Comparison of ENCODE assay signal across 1 cellular context in genomic region chr19:55526216-55527196, GRCh38.
A peak's percentile ranks its signal among the peaks of the same experiment; 100 is the strongest.
TF ChIP-seq lines count a peak whose summit lies in the region.

No MANE protein-coding gene starts in this region.

TF ChIP-seq in HepG2, 621 proteins besides CTCF, POLR2A, EP300 and RAD21 (continues in another document):
- TF ChIP-seq ZBTB8A (CRISPR knock-in tag; IDR thresholded peaks at IDR 0.05; ENCODE audit: borderline replicate concordance, low read depth) (no peak), HOXA3 (CRISPR knock-in tag; IDR thresholded peaks at IDR 0.05) (no peak), ELF1 (CRISPR knock-in tag; IDR thresholded peaks at IDR 0.05) (peak; percentile 23; the same call in 1 of the 2 replicates), NFE2L2 (IDR thresholded peaks at IDR 0.05; ENCODE audit: low read length) (no peak), NFAT5 (CRISPR knock-in tag; IDR thresholded peaks at IDR 0.05) (no peak), ZNF567 (CRISPR knock-in tag; IDR thresholded peaks at IDR 0.05; ENCODE audit: borderline replicate concordance) (no peak), ZNF335 (CRISPR knock-in tag; IDR thresholded peaks at IDR 0.05) (peak; percentile 89), SALL1 (CRISPR knock-in tag; IDR thresholded peaks at IDR 0.05) (peak; percentile 54), ZNF577 (CRISPR knock-in tag; IDR thresholded peaks at IDR 0.05; ENCODE audit: borderline replicate concordance, low read depth) (no peak), ZNF496 (CRISPR knock-in tag; IDR thresholded peaks at IDR 0.05; ENCODE audit: insufficient replicate concordance) (no peak), ZFP41 (CRISPR knock-in tag; IDR thresholded peaks at IDR 0.05; ENCODE audit: borderline replicate concordance) (no peak), ZNF672 (CRISPR knock-in tag; IDR thresholded peaks at IDR 0.05) (no peak), MAX (IDR thresholded peaks at IDR 0.05) (peak; percentile 80), GPN1 (CRISPR knock-in tag; IDR thresholded peaks at IDR 0.05; ENCODE audit: borderline replicate concordance) (no peak), ZNF883 (CRISPR knock-in tag; IDR thresholded peaks at IDR 0.05; ENCODE audit: not compliant biosample characterization) (no peak), SNAPC5 (CRISPR knock-in tag; IDR thresholded peaks at IDR 0.05; ENCODE audit: borderline replicate concordance) (no peak), ZNF782 (CRISPR knock-in tag; IDR thresholded peaks at IDR 0.05; ENCODE audit: borderline replicate concordance) (no peak), ZNF75D (CRISPR knock-in tag; IDR thresholded peaks at IDR 0.05; ENCODE audit: borderline replicate concordance) (no peak), EHMT2 (IDR thresholded peaks at IDR 0.05; ENCODE audit: borderline replicate concordance, low read depth, low read length) (no peak), ZFP62 (CRISPR knock-in tag; IDR thresholded peaks at IDR 0.05) (no peak), SUZ12 (IDR thresholded peaks at IDR 0.05; ENCODE audit: low read depth, low read length) (no peak), BRF2 (CRISPR knock-in tag; IDR thresholded peaks at IDR 0.05) (no peak), HOXA7 (CRISPR knock-in tag; IDR thresholded peaks at IDR 0.05) (0 out of 2 replicates have a peak, but pooled peaks have one; percentile 45), TRIM24 (CRISPR knock-in tag; IDR thresholded peaks at IDR 0.05) (no peak), RXRA (CRISPR knock-in tag; IDR thresholded peaks at IDR 0.05) (0 out of 2 replicates have a peak, but pooled peaks have one; percentile 28), ZZZ3 (CRISPR knock-in tag; IDR thresholded peaks at IDR 0.05; ENCODE audit: borderline replicate concordance) (no peak), NCOA5 (CRISPR knock-in tag; IDR thresholded peaks at IDR 0.05) (no peak), SIN3A (IDR thresholded peaks at IDR 0.05; ENCODE audit: borderline replicate concordance, low read depth, low read length) (no peak), ZNF850 (CRISPR knock-in tag; conservative IDR thresholded peaks at IDR 0.05) (no peak), ZFP37 (CRISPR knock-in tag; IDR thresholded peaks at IDR 0.05; ENCODE audit: borderline replicate concordance) (no peak), MTF2 (CRISPR knock-in tag; IDR thresholded peaks at IDR 0.05; ENCODE audit: borderline replicate concordance) (no peak), MIER2 (CRISPR knock-in tag; IDR thresholded peaks at IDR 0.05) (no peak), JUNB (CRISPR knock-in tag; IDR thresholded peaks at IDR 0.05; ENCODE audit: borderline replicate concordance) (peak; percentile 39; the same call in 1 of the 2 replicates), SYNCRIP (IDR thresholded peaks at IDR 0.05; ENCODE audit: insufficient read depth, low read depth, low read length) (no peak), ZNF747 (CRISPR knock-in tag; IDR thresholded peaks at IDR 0.05; ENCODE audit: borderline replicate concordance) (no peak), CENPT (CRISPR knock-in tag; IDR thresholded peaks at IDR 0.05; ENCODE audit: low read depth) (no peak), MAFG (CRISPR knock-in tag; IDR thresholded peaks at IDR 0.05) (no peak), ZFYVE20 (CRISPR knock-in tag; IDR thresholded peaks at IDR 0.05; ENCODE audit: borderline replicate concordance, low read depth) (no peak), ESRRA (CRISPR knock-in tag; IDR thresholded peaks at IDR 0.05; ENCODE audit: low read depth) (no peak), SRSF1 (optimal IDR thresholded peaks at IDR 0.05; ENCODE audit: low read depth, low read length) (peak; percentile 47), CCAR2 (optimal IDR thresholded peaks at IDR 0.05; ENCODE audit: low read depth, low read length) (no peak), ZNF570 (CRISPR knock-in tag; IDR thresholded peaks at IDR 0.05; ENCODE audit: borderline replicate concordance) (no peak), ZNF776 (CRISPR knock-in tag; IDR thresholded peaks at IDR 0.05) (no peak)
- TF ChIP-seq, protein P1, sequence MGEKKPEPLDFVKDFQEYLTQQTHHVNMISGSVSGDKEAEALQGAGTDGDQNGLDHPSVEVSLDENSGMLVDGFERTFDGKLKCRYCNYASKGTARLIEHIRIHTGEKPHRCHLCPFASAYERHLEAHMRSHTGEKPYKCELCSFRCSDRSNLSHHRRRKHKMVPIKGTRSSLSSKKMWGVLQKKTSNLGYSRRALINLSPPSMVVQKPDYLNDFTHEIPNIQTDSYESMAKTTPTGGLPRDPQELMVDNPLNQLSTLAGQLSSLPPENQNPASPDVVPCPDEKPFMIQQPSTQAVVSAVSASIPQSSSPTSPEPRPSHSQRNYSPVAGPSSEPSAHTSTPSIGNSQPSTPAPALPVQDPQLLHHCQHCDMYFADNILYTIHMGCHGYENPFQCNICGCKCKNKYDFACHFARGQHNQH (CRISPR knock-in tag; IDR thresholded peaks at IDR 0.05) = no peak
- TF ChIP-seq, protein P2, sequence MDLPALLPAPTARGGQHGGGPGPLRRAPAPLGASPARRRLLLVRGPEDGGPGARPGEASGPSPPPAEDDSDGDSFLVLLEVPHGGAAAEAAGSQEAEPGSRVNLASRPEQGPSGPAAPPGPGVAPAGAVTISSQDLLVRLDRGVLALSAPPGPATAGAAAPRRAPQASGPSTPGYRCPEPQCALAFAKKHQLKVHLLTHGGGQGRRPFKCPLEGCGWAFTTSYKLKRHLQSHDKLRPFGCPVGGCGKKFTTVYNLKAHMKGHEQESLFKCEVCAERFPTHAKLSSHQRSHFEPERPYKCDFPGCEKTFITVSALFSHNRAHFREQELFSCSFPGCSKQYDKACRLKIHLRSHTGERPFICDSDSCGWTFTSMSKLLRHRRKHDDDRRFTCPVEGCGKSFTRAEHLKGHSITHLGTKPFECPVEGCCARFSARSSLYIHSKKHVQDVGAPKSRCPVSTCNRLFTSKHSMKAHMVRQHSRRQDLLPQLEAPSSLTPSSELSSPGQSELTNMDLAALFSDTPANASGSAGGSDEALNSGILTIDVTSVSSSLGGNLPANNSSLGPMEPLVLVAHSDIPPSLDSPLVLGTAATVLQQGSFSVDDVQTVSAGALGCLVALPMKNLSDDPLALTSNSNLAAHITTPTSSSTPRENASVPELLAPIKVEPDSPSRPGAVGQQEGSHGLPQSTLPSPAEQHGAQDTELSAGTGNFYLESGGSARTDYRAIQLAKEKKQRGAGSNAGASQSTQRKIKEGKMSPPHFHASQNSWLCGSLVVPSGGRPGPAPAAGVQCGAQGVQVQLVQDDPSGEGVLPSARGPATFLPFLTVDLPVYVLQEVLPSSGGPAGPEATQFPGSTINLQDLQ (CRISPR knock-in tag; IDR thresholded peaks at IDR 0.05) = peak; percentile 63; the same call in 1 of the 2 replicates
- TF ChIP-seq, protein P3, sequence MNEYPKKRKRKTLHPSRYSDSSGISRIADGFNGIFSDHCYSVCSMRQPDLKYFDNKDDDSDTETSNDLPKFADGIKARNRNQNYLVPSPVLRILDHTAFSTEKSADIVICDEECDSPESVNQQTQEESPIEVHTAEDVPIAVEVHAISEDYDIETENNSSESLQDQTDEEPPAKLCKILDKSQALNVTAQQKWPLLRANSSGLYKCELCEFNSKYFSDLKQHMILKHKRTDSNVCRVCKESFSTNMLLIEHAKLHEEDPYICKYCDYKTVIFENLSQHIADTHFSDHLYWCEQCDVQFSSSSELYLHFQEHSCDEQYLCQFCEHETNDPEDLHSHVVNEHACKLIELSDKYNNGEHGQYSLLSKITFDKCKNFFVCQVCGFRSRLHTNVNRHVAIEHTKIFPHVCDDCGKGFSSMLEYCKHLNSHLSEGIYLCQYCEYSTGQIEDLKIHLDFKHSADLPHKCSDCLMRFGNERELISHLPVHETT (CRISPR knock-in tag; conservative IDR thresholded peaks at IDR 0.05) = no peak
- TF ChIP-seq, protein P4, sequence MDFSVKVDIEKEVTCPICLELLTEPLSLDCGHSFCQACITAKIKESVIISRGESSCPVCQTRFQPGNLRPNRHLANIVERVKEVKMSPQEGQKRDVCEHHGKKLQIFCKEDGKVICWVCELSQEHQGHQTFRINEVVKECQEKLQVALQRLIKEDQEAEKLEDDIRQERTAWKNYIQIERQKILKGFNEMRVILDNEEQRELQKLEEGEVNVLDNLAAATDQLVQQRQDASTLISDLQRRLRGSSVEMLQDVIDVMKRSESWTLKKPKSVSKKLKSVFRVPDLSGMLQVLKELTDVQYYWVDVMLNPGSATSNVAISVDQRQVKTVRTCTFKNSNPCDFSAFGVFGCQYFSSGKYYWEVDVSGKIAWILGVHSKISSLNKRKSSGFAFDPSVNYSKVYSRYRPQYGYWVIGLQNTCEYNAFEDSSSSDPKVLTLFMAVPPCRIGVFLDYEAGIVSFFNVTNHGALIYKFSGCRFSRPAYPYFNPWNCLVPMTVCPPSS (IDR thresholded peaks at IDR 0.05) = no peak
- TF ChIP-seq, protein P5, sequence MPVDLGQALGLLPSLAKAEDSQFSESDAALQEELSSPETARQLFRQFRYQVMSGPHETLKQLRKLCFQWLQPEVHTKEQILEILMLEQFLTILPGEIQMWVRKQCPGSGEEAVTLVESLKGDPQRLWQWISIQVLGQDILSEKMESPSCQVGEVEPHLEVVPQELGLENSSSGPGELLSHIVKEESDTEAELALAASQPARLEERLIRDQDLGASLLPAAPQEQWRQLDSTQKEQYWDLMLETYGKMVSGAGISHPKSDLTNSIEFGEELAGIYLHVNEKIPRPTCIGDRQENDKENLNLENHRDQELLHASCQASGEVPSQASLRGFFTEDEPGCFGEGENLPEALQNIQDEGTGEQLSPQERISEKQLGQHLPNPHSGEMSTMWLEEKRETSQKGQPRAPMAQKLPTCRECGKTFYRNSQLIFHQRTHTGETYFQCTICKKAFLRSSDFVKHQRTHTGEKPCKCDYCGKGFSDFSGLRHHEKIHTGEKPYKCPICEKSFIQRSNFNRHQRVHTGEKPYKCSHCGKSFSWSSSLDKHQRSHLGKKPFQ (CRISPR knock-in tag; IDR thresholded peaks at IDR 0.05; ENCODE audit: insufficient replicate concordance) = no peak
